In the genomic region with DNA sequence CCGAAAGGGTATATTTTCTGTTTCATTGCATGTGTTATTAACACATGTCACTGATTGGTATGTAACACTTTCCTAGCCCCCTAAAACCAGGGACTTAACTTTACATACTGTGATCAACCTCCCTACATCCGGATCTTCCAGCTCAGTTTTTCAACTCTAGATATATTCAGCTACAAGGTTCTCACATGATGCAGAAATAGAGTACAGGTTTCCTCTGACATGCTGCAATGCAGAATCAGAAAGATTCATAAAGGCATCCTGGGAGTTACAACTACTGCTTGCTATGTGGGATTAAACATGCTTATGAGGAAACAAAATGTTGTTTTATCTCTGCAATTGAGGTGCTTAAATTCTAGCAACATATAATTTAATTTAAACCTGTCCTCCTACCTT, we compare ENCODE assay signal across 30 cellular contexts. TPM values are rescaled to one million over a fixed set of nuclear protein-coding genes. Genes with fewer than 3 reads are reported as not detected.
A peak's percentile ranks its signal among the peaks of the same experiment; 100 is the strongest.
DNase-seq lines count a peak whose midpoint lies in the region; ATAC-seq, FAIRE-seq and TF ChIP-seq lines count a peak whose summit lies in the region.
"Had no signal": no experiment of that assay in that cellular context is flagged by ENCODE, and none has a peak within 500 bp of the region (broad histone marks: within the 10 kb centered on the region; RNA-seq: fewer than 3 reads in every experiment).

No MANE protein-coding gene starts in this region.

- no peaks in the 10 kb centered on the region for H3K27me3 Mint-ChIP-seq in activated naive CD4-positive, alpha-beta T cell treated with anti-CD3 and anti-CD28 coated beads, Interleukin-2, amount 50 U/mL, for 24 hours
- no peaks in the 10 kb centered on the region for H3K27me3 Mint-ChIP-seq in astrocyte (ENCODE audit: low read depth, unreplicated experiment)
- no peaks in the 10 kb centered on the region for H3K27me3 Mint-ChIP-seq in activated CD4-positive, alpha-beta T cell treated with anti-CD3 and anti-CD28 coated beads, Interleukin-2, amount 10 ng/mL, durations not matched to agents 7 days and 5 days

- H3K36me3 Mint-ChIP-seq in activated naive CD4-positive, alpha-beta T cell treated with anti-CD3 and anti-CD28 coated beads, Interleukin-2, amount 50 U/mL, for 24 hours, result peaks cover 22% of the 10 kb centered on the region
- peaks cover 2% of the 10 kb centered on the region for H3K36me3 Mint-ChIP-seq in astrocyte (ENCODE audit: low read depth, unreplicated experiment)
- peaks cover 22% of the 10 kb centered on the region for H3K36me3 Mint-ChIP-seq in activated CD4-positive, alpha-beta T cell treated with anti-CD3 and anti-CD28 coated beads, Interleukin-2, amount 10 ng/mL, durations not matched to agents 7 days and 5 days (ENCODE audit: low read depth)

- H2BK12ac ChIP-seq in trophoblast cell (ENCODE audit: low read length), result no peak overlapping the region

- TF ChIP-seq CTCF in astrocyte (IDR thresholded peaks at IDR 0.05; ENCODE audit: insufficient read depth, low read depth, low read length), result no peak

- no peak overlapping the region for H3K14ac ChIP-seq in trophoblast cell (ENCODE audit: low read length)

- H2BK120ac ChIP-seq in trophoblast cell (ENCODE audit: insufficient read depth, low read length, poor library complexity), result no peak overlapping the region

- no peaks in the 10 kb centered on the region for H3K36me3 ChIP-seq in astrocyte (ENCODE audit: insufficient read depth, low read length)
- H3K36me3 ChIP-seq in trophoblast cell (ENCODE audit: control insufficient read depth in 1 of 2, insufficient read depth in 2 of 2, low read length in 2 of 2), result peaks cover 1 to 3% of the 10 kb centered on the region in 2 experiments
- H3K36me3 ChIP-seq: BE2C, gastroesophageal sphincter, HAP-1, sigmoid colon, SJSA1 had no signal

- H3K27ac Mint-ChIP-seq in activated naive CD4-positive, alpha-beta T cell treated with anti-CD3 and anti-CD28 coated beads, Interleukin-2, amount 50 U/mL, for 24 hours, result peak overlapping the region; percentile 92
- no peak overlapping the region for H3K27ac Mint-ChIP-seq in astrocyte (ENCODE audit: unreplicated experiment)
- no peak overlapping the region for H3K27ac Mint-ChIP-seq in activated CD4-positive, alpha-beta T cell treated with anti-CD3 and anti-CD28 coated beads, Interleukin-2, amount 10 ng/mL, durations not matched to agents 7 days and 5 days
- H3K27ac Mint-ChIP-seq: activated naive CD4-positive, alpha-beta T cell treated with anti-CD3 and anti-CD28 coated beads, Interleukin-2, amount 50 U/mL, for 72 hours; activated T-helper 1 cell treated with anti-CD3 and anti-CD28 coated beads, Interleukin-12 subunit alpha, Interleukin-12 subunit beta, Interleukin-2, Interleukin-4 antibody, amounts not matched to agents 30 ng/mL and 10 ng/mL and 1 ng/mL, durations not matched to agents 14 hours and 24 hours and 36 hours had no signal

- no peak overlapping the region for H3K23ac ChIP-seq in trophoblast cell (ENCODE audit: low read length)

- ATAC-seq in HG03039 (IDR thresholded peaks at IDR 0.05; ENCODE audit: unreplicated experiment), result no peak
- ATAC-seq: activated naive CD4-positive, alpha-beta T cell treated with anti-CD3 and anti-CD28 coated beads, Interleukin-2, amount 50 U/mL, for 72 hours; gastroesophageal sphincter; left lobe of liver had no signal

- H3K4me1 ChIP-seq in astrocyte (ENCODE audit: insufficient read depth, low read length), result peaks cover 14% of the 10 kb centered on the region
- no peaks in the 10 kb centered on the region for H3K4me1 ChIP-seq in trophoblast cell (ENCODE audit: control insufficient read depth in 1 of 2, insufficient read depth in 2 of 2, low read length in 2 of 2)
- H3K4me1 ChIP-seq: BE2C had no signal

- no peak for DNase-seq in activated naive CD4-positive, alpha-beta T cell treated with anti-CD3 and anti-CD28 coated beads, Interleukin-2, amount 50 U/mL, for 16 hours
- no peak for DNase-seq in GM19239 (ENCODE audit: insufficient read length, low spot score)
- no peak for DNase-seq in astrocyte (ENCODE audit: low read depth)
- DNase-seq in trophoblast cell, result no peak
- no peak for DNase-seq in NCI-H2171 treated with DMSO at 0.1 percent for 48 hours (lab: John Stamatoyannopoulos, UW)
- DNase-seq in activated CD4-positive, alpha-beta T cell treated with anti-CD3 and anti-CD28 coated beads, Interleukin-2, amount 10 ng/mL, durations not matched to agents 7 days and 5 days, result no peak
- DNase-seq: activated CD4-positive, alpha-beta T cell treated with anti-CD3 and anti-CD28 coated beads for 1 hour; BE2C; central memory CD4-positive, alpha-beta T cell; DMS53; dorsolateral prefrontal cortex; hippocampal formation; mesendoderm; NCI-H1417 treated with DMSO at 0.1 percent for 48 hours; NCI-H748 treated with DMSO at 0.1 percent for 48 hours; nucleus accumbens; psoas muscle; sigmoid colon; stimulated activated CD4-positive, alpha-beta T cell treated with anti-CD3 and anti-CD28 coated beads, Interleukin-15, amount 100 ng/mL, for 24 hours had no signal

- no peak overlapping the region for H2AK5ac ChIP-seq in trophoblast cell (ENCODE audit: low read length)

- POLR2A ChIA-PET in activated CD4-positive, alpha-beta T cell treated with anti-CD3 and anti-CD28 coated beads, Interleukin-2, amount 10 ng/mL, durations not matched to agents 7 days and 5 days (lab: Charles Lee), result no interaction called here

- H3K79me1 ChIP-seq in trophoblast cell (ENCODE audit: low read length), result no peaks in the 10 kb centered on the region

- H3K4me2 ChIP-seq in astrocyte (ENCODE audit: low read length), result peak overlapping the region; percentile 5
- no peak overlapping the region for H3K4me2 ChIP-seq in trophoblast cell (ENCODE audit: low read length)
- H3K4me2 ChIP-seq: KMS-11 had no signal

- H3K27ac ChIP-seq in astrocyte (ENCODE audit: low read depth, low read length) (no peak overlapping the region), trophoblast cell (ENCODE audit: low read depth, low read length) (no peak overlapping the region)
- H3K27ac ChIP-seq: dorsolateral prefrontal cortex, gastroesophageal sphincter, KMS-11, psoas muscle, sigmoid colon, SJSA1, tibial nerve had no signal

- CTCF ChIA-PET in activated CD4-positive, alpha-beta T cell treated with anti-CD3 and anti-CD28 coated beads, Interleukin-2, amount 10 ng/mL, durations not matched to agents 7 days and 5 days (lab: Charles Lee), result no interaction called here

- no peak overlapping the region for H3K4me3 ChIP-seq in astrocyte (ENCODE audit: insufficient read depth, low read depth, low read length)
- no peak overlapping the region for H3K4me3 ChIP-seq in trophoblast cell (ENCODE audit: low read depth, low read length)
- H3K4me3 ChIP-seq: dorsolateral prefrontal cortex, gastroesophageal sphincter, HAP-1, psoas muscle, sigmoid colon, SJSA1, tibial nerve had no signal

- H3K27me3 ChIP-seq in astrocyte (ENCODE audit: insufficient read depth, low read length) (no peaks in the 10 kb centered on the region), trophoblast cell (ENCODE audit: insufficient read depth, low read length) (no peaks in the 10 kb centered on the region)
- H3K27me3 ChIP-seq: BE2C, dorsolateral prefrontal cortex, gastroesophageal sphincter, sigmoid colon, SJSA1, tibial nerve had no signal

- peaks cover 85% of the 10 kb centered on the region for H3K4me1 Mint-ChIP-seq in activated naive CD4-positive, alpha-beta T cell treated with anti-CD3 and anti-CD28 coated beads, Interleukin-2, amount 50 U/mL, for 24 hours
- H3K4me1 Mint-ChIP-seq in astrocyte (ENCODE audit: low read depth, unreplicated experiment), result peaks cover 32% of the 10 kb centered on the region
- peaks cover 54% of the 10 kb centered on the region for H3K4me1 Mint-ChIP-seq in activated CD4-positive, alpha-beta T cell treated with anti-CD3 and anti-CD28 coated beads, Interleukin-2, amount 10 ng/mL, durations not matched to agents 7 days and 5 days

- FAIRE-seq in GM19239 (lab: Jason Lieb, UNC) (peak; percentile 67), astrocyte (lab: Jason Lieb, UNC) (no peak)
- FAIRE-seq: G401.6 had no signal

- no peaks in the 10 kb centered on the region for H3K9me3 Mint-ChIP-seq in activated naive CD4-positive, alpha-beta T cell treated with anti-CD3 and anti-CD28 coated beads, Interleukin-2, amount 50 U/mL, for 24 hours
- H3K9me3 Mint-ChIP-seq in astrocyte (ENCODE audit: unreplicated experiment), result no peaks in the 10 kb centered on the region
- no peaks in the 10 kb centered on the region for H3K9me3 Mint-ChIP-seq in activated CD4-positive, alpha-beta T cell treated with anti-CD3 and anti-CD28 coated beads, Interleukin-2, amount 10 ng/mL, durations not matched to agents 7 days and 5 days
- H3K9me3 Mint-ChIP-seq: activated naive CD4-positive, alpha-beta T cell treated with anti-CD3 and anti-CD28 coated beads, Interleukin-2, amount 50 U/mL, for 72 hours; activated T-helper 1 cell treated with anti-CD3 and anti-CD28 coated beads, Interleukin-12 subunit alpha, Interleukin-12 subunit beta, Interleukin-2, Interleukin-4 antibody, amounts not matched to agents 30 ng/mL and 10 ng/mL and 1 ng/mL, durations not matched to agents 14 hours and 24 hours and 36 hours had no signal

- WGBS in trophoblast cell (ENCODE audit: extremely low coverage, insufficient coverage, insufficient read length), result no CpG with 5 or more reads among the region's 2 CpGs

- H3K9ac ChIP-seq in astrocyte (ENCODE audit: low read length) (no peak overlapping the region), trophoblast cell (ENCODE audit: low read length) (no peak overlapping the region)
- H3K9ac ChIP-seq: KMS-11 had no signal

- H4K12ac ChIP-seq in trophoblast cell (ENCODE audit: low read depth, low read length), result no peak overlapping the region

- H3K18ac ChIP-seq in trophoblast cell (ENCODE audit: low read length), result no peak overlapping the region

- H3K9me3 ChIP-seq in astrocyte (ENCODE audit: insufficient read depth, low read depth, low read length) (no peaks in the 10 kb centered on the region), trophoblast cell (ENCODE audit: insufficient read depth, low read depth, low read length) (no peaks in the 10 kb centered on the region)
- H3K9me3 ChIP-seq: BE2C, gastroesophageal sphincter, HAP-1, psoas muscle, sigmoid colon, SJSA1, tibial nerve had no signal

- H4K8ac ChIP-seq in trophoblast cell (ENCODE audit: low read depth, low read length), result no peak overlapping the region

- peak overlapping the region; percentile 58 for H3K4ac ChIP-seq in trophoblast cell (ENCODE audit: low read depth, low read length)

- H3K4me3 Mint-ChIP-seq in activated naive CD4-positive, alpha-beta T cell treated with anti-CD3 and anti-CD28 coated beads, Interleukin-2, amount 50 U/mL, for 24 hours, result peak overlapping the region; percentile 67
- no peak overlapping the region for H3K4me3 Mint-ChIP-seq in astrocyte (ENCODE audit: unreplicated experiment)
- no peak overlapping the region for H3K4me3 Mint-ChIP-seq in activated CD4-positive, alpha-beta T cell treated with anti-CD3 and anti-CD28 coated beads, Interleukin-2, amount 10 ng/mL, durations not matched to agents 7 days and 5 days
- H3K4me3 Mint-ChIP-seq: activated T-helper 1 cell treated with anti-CD3 and anti-CD28 coated beads, Interleukin-12 subunit alpha, Interleukin-12 subunit beta, Interleukin-2, Interleukin-4 antibody, amounts not matched to agents 30 ng/mL and 10 ng/mL and 1 ng/mL, durations not matched to agents 14 hours and 24 hours and 36 hours had no signal

- H2AFZ ChIP-seq in astrocyte (ENCODE audit: low read depth, low read length) (no peak overlapping the region), trophoblast cell (ENCODE audit: insufficient read depth, low read length, poor library complexity) (no peak overlapping the region)

- H4K91ac ChIP-seq in trophoblast cell (ENCODE audit: low read depth, low read length), result no peak overlapping the region

- peaks cover 96% of the 10 kb centered on the region for H4K20me1 ChIP-seq in astrocyte (ENCODE audit: insufficient read depth, low read length)

- H3K79me2 ChIP-seq in astrocyte (ENCODE audit: insufficient read depth, low read length) (peaks cover 100% of the 10 kb centered on the region), trophoblast cell (ENCODE audit: control insufficient read depth, insufficient read depth, low read length, poor library complexity) (peaks cover 10% of the 10 kb centered on the region)

- no peak overlapping the region for H2BK5ac ChIP-seq in trophoblast cell (ENCODE audit: low read depth, low read length, poor library complexity)

RNA-seq across cellular contexts. Expression of gene FBXO11, which starts 14.0 kb away (rescaled TPM):
- 65.3 and 70.8 TPM in 2 replicates for total RNA-seq in astrocyte
- 99.7 and 107 TPM in 2 replicates for polyA plus RNA-seq in trophoblast cell (2013)
- total RNA-seq in activated CD4-positive, alpha-beta T cell treated with anti-CD3 and anti-CD28 coated beads, Interleukin-2, amount 10 ng/mL, durations not matched to agents 7 days and 5 days, result 10 to 100 TPM; 49.3 to 58.5 TPM
